Comparison of ENCODE assay signal across 19 cellular contexts in genomic region chr5:39494099-39494498, GRCh38.
DNase-seq lines count a peak whose midpoint lies in the region; ATAC-seq and TF ChIP-seq lines count a peak whose summit lies in the region.
"Had no signal": no experiment of that assay in that cellular context is flagged by ENCODE, and none has a peak within 500 bp of the region (broad histone marks: within the 10 kb centered on the region; RNA-seq: fewer than 3 reads in every experiment).

No MANE protein-coding gene starts in this region.

- H3K27me3 Mint-ChIP-seq in stimulated activated naive CD8-positive, alpha-beta T cell treated with anti-CD3 and anti-CD28 coated beads, Interleukin-15, amount 100 ng/mL, for 72 hours: peaks cover 8% of the 10 kb centered on the region
- H3K27me3 Mint-ChIP-seq: stimulated activated memory B cell treated with anti-CD40 and anti-IgM and Interleukin-4, amounts not matched to agents 10 μg/mL and 1 μg/mL and 100 μg/mL, for 72 hours had no signal

- in situ Hi-C loops in G401 (cut with HindIII; ENCODE audit: low sequenced_read_pairs): no loop called here

- H3K27ac Mint-ChIP-seq in stimulated activated naive CD8-positive, alpha-beta T cell treated with anti-CD3 and anti-CD28 coated beads, Interleukin-15, amount 100 ng/mL, for 72 hours: no peak overlapping the region
- H3K27ac Mint-ChIP-seq: activated naive CD8-positive, alpha-beta T cell; stimulated activated memory B cell treated with anti-CD40 and anti-IgM and Interleukin-4, amounts not matched to agents 10 μg/mL and 1 μg/mL and 100 μg/mL, for 72 hours had no signal

- no peaks in the 10 kb centered on the region for H3K9me2 ChIP-seq in SK-N-SH

- peaks cover 6% of the 10 kb centered on the region for H3F3A ChIP-seq in SK-N-SH (replicated peaks; ENCODE audit: insufficient read depth)

- H3K27me3 ChIP-seq in SK-N-SH (ENCODE audit: insufficient read depth) (no peaks in the 10 kb centered on the region), parathyroid adenoma (ENCODE audit: control insufficient read depth, insufficient read depth, low read length) (no peaks in the 10 kb centered on the region)
- H3K27me3 ChIP-seq: BLaER1 treated with 17β-estradiol and CSF1 and Interleukin-3, amounts not matched to agents 10 nM and 100 nM; colonic mucosa; foreskin keratinocyte had no signal

- WGBS in SK-N-SH (ENCODE audit: low lambda C conversion rate): 30% methylated on average over 3 of the region's 3 CpGs

- H2AFZ ChIP-seq in SK-N-SH (ENCODE audit: low read depth) (0 out of 2 replicates have a peak overlapping the region, but pooled peaks have one; percentile 16), parathyroid adenoma (peak overlapping the region; percentile 19)

- TF ChIP-seq EP300 in SK-N-SH (IDR thresholded peaks at IDR 0.05; ENCODE audit: borderline replicate concordance in 1 of 2, low read depth in 1 of 2, low read length in 1 of 2): no peak

- peaks cover 0 to 17% of the 10 kb centered on the region in 2 experiments; a peak in 2 of 4 replicates for H3K4me1 ChIP-seq in SK-N-SH (ENCODE audit: control insufficient read depth in 1 of 2, insufficient read depth in 2 of 2, low read depth in 1 of 2, low read length in 1 of 2)
- no peaks in the 10 kb centered on the region for H3K4me1 ChIP-seq in parathyroid adenoma
- H3K4me1 ChIP-seq: colonic mucosa, psoas muscle had no signal

- H4K20me1 ChIP-seq in SK-N-SH (ENCODE audit: insufficient read depth): no peaks in the 10 kb centered on the region
- H4K20me1 ChIP-seq: BLaER1 treated with 17β-estradiol and CSF1 and Interleukin-3, amounts not matched to agents 10 nM and 100 nM had no signal

- TF ChIP-seq RAD21 in SK-N-SH (IDR thresholded peaks at IDR 0.05; ENCODE audit: low read length): no peak

- DNase-seq in G401 (ENCODE audit: low spot score) (peak; percentile 7), SK-N-SH (no peak), fibroblast of peridontal ligament (ENCODE audit: extremely low read depth) (peak; percentile 96), GF-D8 (lab: John Stamatoyannopoulos, UW) (no peak)
- no peak for DNase-seq in stimulated activated naive CD8-positive, alpha-beta T cell treated with anti-CD3 and anti-CD28 coated beads, Interleukin-15, amount 100 ng/mL, for 72 hours
- DNase-seq in activated CD4-positive, alpha-beta T cell treated with anti-CD3 and anti-CD28 coated beads for 48 hours: no peak
- DNase-seq: colonic mucosa; DND-41; foreskin keratinocyte; GOT3; psoas muscle; stimulated activated CD4-positive, alpha-beta T cell treated with anti-CD3 and anti-CD28 coated beads, Interleukin-4, amount 100 ng/mL, for 4 hours had no signal

- H3K4me3 ChIP-seq in SK-N-SH (ENCODE audit: low read depth in 2 of 2, low read length in 1 of 2) (no peak overlapping the region), parathyroid adenoma (ENCODE audit: low read depth, low read length) (no peak overlapping the region)
- H3K4me3 ChIP-seq: BLaER1 treated with 17β-estradiol and CSF1 and Interleukin-3, amounts not matched to agents 10 nM and 100 nM; colonic mucosa; psoas muscle had no signal

- H3K9me3 ChIP-seq in SK-N-SH (peaks cover 7% of the 10 kb centered on the region), parathyroid adenoma (ENCODE audit: control insufficient read depth, low read length) (no peaks in the 10 kb centered on the region)
- H3K9me3 ChIP-seq: colonic mucosa, psoas muscle had no signal

- H3K9me3 Mint-ChIP-seq in stimulated activated naive CD8-positive, alpha-beta T cell treated with anti-CD3 and anti-CD28 coated beads, Interleukin-15, amount 100 ng/mL, for 72 hours: peaks cover 5 to 9% of the 10 kb centered on the region in 2 donors
- H3K9me3 Mint-ChIP-seq: stimulated activated memory B cell treated with anti-CD40 and anti-IgM and Interleukin-4, amounts not matched to agents 10 μg/mL and 1 μg/mL and 100 μg/mL, for 72 hours had no signal

- no peak overlapping the region for H3K4me3 Mint-ChIP-seq in stimulated activated naive CD8-positive, alpha-beta T cell treated with anti-CD3 and anti-CD28 coated beads, Interleukin-15, amount 100 ng/mL, for 72 hours
- H3K4me3 Mint-ChIP-seq: activated naive CD8-positive, alpha-beta T cell; stimulated activated memory B cell treated with anti-CD40 and anti-IgM and Interleukin-4, amounts not matched to agents 10 μg/mL and 1 μg/mL and 100 μg/mL, for 72 hours had no signal

- H3K79me2 ChIP-seq in SK-N-SH (ENCODE audit: insufficient read depth): no peaks in the 10 kb centered on the region
- no peaks in the 10 kb centered on the region for H3K79me2 ChIP-seq in parathyroid adenoma

- peak overlapping the region in 1 of 2 experiments; percentile 2; a peak in 1 of 4 replicates for H3K27ac ChIP-seq in SK-N-SH (ENCODE audit: low read depth in 2 of 2, low read length in 1 of 2)
- no peak overlapping the region for H3K27ac ChIP-seq in parathyroid adenoma
- H3K27ac ChIP-seq: colonic mucosa, foreskin keratinocyte, HL-60, psoas muscle, VCaP had no signal

- no peaks in the 10 kb centered on the region for H3K4me1 Mint-ChIP-seq in stimulated activated naive CD8-positive, alpha-beta T cell treated with anti-CD3 and anti-CD28 coated beads, Interleukin-15, amount 100 ng/mL, for 72 hours
- H3K4me1 Mint-ChIP-seq: stimulated activated memory B cell treated with anti-CD40 and anti-IgM and Interleukin-4, amounts not matched to agents 10 μg/mL and 1 μg/mL and 100 μg/mL, for 72 hours had no signal

- CTCF ChIA-PET in SK-N-SH (lab: Yijun Ruan, JAX): interaction anchor here (1.2 kb wide), 1 partner anchor 13 kb away, joined by 3 read pairs; no protein-coding TSS in a partner anchor

- H3K9ac ChIP-seq in SK-N-SH: no peak overlapping the region
- no peak overlapping the region for H3K9ac ChIP-seq in parathyroid adenoma

- H3K36me3 ChIP-seq in SK-N-SH (replicated peaks in 1 of 2; ENCODE audit: control insufficient read depth in 1 of 2, insufficient read depth in 2 of 2, low read length in 1 of 2) (peaks cover 0 to 8% of the 10 kb centered on the region in 2 experiments), parathyroid adenoma (ENCODE audit: control insufficient read depth, insufficient read depth, low read length) (no peaks in the 10 kb centered on the region)
- H3K36me3 ChIP-seq: BLaER1 treated with 17β-estradiol and CSF1 and Interleukin-3, amounts not matched to agents 10 nM and 100 nM; colonic mucosa had no signal

- TF ChIP-seq CTCF in SK-N-SH (IDR thresholded peaks at IDR 0.05) (no peak), parathyroid adenoma (IDR thresholded peaks at IDR 0.05) (no peak)

- peak overlapping the region; percentile 56 for H3K4me2 ChIP-seq in SK-N-SH
- H3K4me2 ChIP-seq in parathyroid adenoma (ENCODE audit: low read length): no peak overlapping the region

- POLR2A ChIA-PET in SK-N-SH (lab: Yijun Ruan, JAX): no interaction called here

- no peak for ATAC-seq in stimulated activated naive CD8-positive, alpha-beta T cell treated with anti-CD3 and anti-CD28 coated beads, Interleukin-15, amount 100 ng/mL, for 72 hours
- no peak for ATAC-seq in GM18498 (IDR thresholded peaks at IDR 0.05; ENCODE audit: unreplicated experiment)
- ATAC-seq: foreskin keratinocyte; psoas muscle; stimulated activated memory B cell treated with anti-CD40 and anti-IgM and Interleukin-4, amounts not matched to agents 10 μg/mL and 1 μg/mL and 100 μg/mL, for 72 hours had no signal

TF ChIP-seq in SK-N-SH, 30 proteins besides CTCF, POLR2A, EP300 and RAD21 (continues in another document):
- TF ChIP-seq EZH2phosphoT487 (IDR thresholded peaks at IDR 0.05; ENCODE audit: borderline replicate concordance, low read depth) (no peak), USF2 (IDR thresholded peaks at IDR 0.05; ENCODE audit: borderline replicate concordance, low read depth, low read length) (no peak), FOXM1 (IDR thresholded peaks at IDR 0.05; ENCODE audit: low read depth) (no peak), RXRA (IDR thresholded peaks at IDR 0.05; ENCODE audit: borderline replicate concordance, low read depth) (no peak), RFX5 (IDR thresholded peaks at IDR 0.05; ENCODE audit: low read length) (no peak), YY1 (IDR thresholded peaks at IDR 0.05; ENCODE audit: low read depth) (no peak), JUND (IDR thresholded peaks at IDR 0.05) (no peak), FOSL2 (IDR thresholded peaks at IDR 0.05; ENCODE audit: borderline replicate concordance, low read depth) (no peak), TAF1 (IDR thresholded peaks at IDR 0.05; ENCODE audit: borderline replicate concordance, low read depth, low read length) (no peak), MAX (IDR thresholded peaks at IDR 0.05; ENCODE audit: low read depth) (no peak), GABPA (IDR thresholded peaks at IDR 0.05; ENCODE audit: low read depth) (no peak), POLR2AphosphoS5 (IDR thresholded peaks at IDR 0.05; ENCODE audit: low read depth, low read length) (no peak), USF1 (IDR thresholded peaks at IDR 0.05; ENCODE audit: borderline replicate concordance, low read depth) (no peak)

Comparison
In these comparisons a context has a peak if more than half of its experiments do, and no peak if none do; other contexts are left out.
1. DNase-seq: peak in G401 (single experiment) and fibroblast of peridontal ligament (single experiment); none in SK-N-SH (single experiment), stimulated activated naive CD8-positive, alpha-beta T cell treated with anti-CD3 and anti-CD28 coated beads, Interleukin-15, amount 100 ng/mL, for 72 hours (0 of 2), GF-D8 (single experiment) and activated CD4-positive, alpha-beta T cell treated with anti-CD3 and anti-CD28 coated beads for 48 hours (single experiment).